ENCODE assay signal across 8 cellular contexts in the genomic region with DNA sequence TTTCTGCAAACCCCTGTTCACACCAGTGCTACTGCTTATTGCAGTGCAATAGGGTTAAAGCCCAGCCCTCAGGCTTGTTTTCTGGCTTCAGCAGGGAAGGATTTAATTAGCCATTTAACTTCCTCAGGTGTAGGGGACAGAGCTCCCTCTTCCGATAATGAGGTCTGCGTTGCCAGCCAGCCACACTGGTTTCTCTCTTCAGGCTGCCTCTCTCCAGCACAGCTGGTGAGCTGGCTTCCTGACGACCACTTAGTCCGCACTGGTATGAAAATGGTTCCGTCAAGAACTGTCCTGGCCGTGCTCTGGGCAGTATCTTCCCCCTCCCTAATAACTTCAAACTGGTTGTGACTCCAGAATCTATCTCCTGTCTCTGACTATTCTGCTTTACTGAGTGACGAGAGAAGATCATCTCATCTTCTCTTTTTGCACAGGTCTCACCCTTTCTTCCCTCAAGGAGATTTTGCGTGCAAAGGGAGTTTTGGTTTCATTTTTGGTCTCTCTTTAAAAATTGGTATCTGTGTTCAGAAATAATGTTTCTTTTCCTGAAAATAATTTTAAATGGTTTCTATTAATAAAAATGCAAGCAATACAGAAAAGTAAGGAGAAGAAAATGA. TPM values are rescaled to one million over a fixed set of nuclear protein-coding genes. Genes with fewer than 3 reads are reported as not detected.
DNase-seq lines count a peak whose midpoint lies in the region; ATAC-seq, FAIRE-seq and TF ChIP-seq lines count a peak whose summit lies in the region.

No MANE protein-coding gene starts in this region.

- H3K27me3 Mint-ChIP-seq in HFFc6 (ENCODE audit: insufficient read depth): no peaks in the 10 kb centered on the region
- H3K27me3 Mint-ChIP-seq in astrocyte (ENCODE audit: low read depth, unreplicated experiment): no peaks in the 10 kb centered on the region

- no peak for FAIRE-seq in astrocyte (lab: Jason Lieb, UNC)

- TF ChIP-seq POLR2A in NB4 (IDR thresholded peaks at IDR 0.05; ENCODE audit: extremely low read depth, insufficient read length) (no peak), right lobe of liver (IDR thresholded peaks at IDR 0.05) (no peak), upper lobe of left lung (IDR thresholded peaks at IDR 0.05) (no peak)

- TF ChIP-seq CTCF in HFFc6 (IDR thresholded peaks at IDR 0.05): no peak
- TF ChIP-seq CTCF in NB4 (IDR thresholded peaks at IDR 0.05; ENCODE audit: low read depth, low read length): no peak
- TF ChIP-seq CTCF in astrocyte (IDR thresholded peaks at IDR 0.05; ENCODE audit: insufficient read depth, low read depth, low read length): no peak
- no peak for TF ChIP-seq CTCF in right lobe of liver (IDR thresholded peaks at IDR 0.05)
- TF ChIP-seq CTCF in upper lobe of left lung (IDR thresholded peaks at IDR 0.05): no peak

- peak overlapping the region; percentile 54 for H3K9ac ChIP-seq in astrocyte (ENCODE audit: low read length)

- no peaks in the 10 kb centered on the region for H3K4me1 ChIP-seq in astrocyte (ENCODE audit: insufficient read depth, low read length)
- no peaks in the 10 kb centered on the region for H3K4me1 ChIP-seq in right lobe of liver
- H3K4me1 ChIP-seq in upper lobe of left lung: no peaks in the 10 kb centered on the region

- ATAC-seq in right lobe of liver (peak; percentile 86 to 94 (median 91)), upper lobe of left lung (ENCODE audit: low FRiP score in 2 of 2) (peak; percentile 26 to 55)

- H3K4me3 ChIP-seq in NB4 (ENCODE audit: low read depth, low read length) (peak overlapping the region; percentile 27), astrocyte (ENCODE audit: insufficient read depth, low read depth, low read length) (peak overlapping the region; percentile 62), right lobe of liver (peak overlapping the region; percentile 38 to 59 (median 51)), upper lobe of left lung (peak overlapping the region in 3 of 4 donors; percentile 24 to 42 (median 39))

- intact Hi-C loops in right lobe of liver (cut with DNase I): no loop called here

- peak overlapping the region; percentile 51 for H2AFZ ChIP-seq in astrocyte (ENCODE audit: low read depth, low read length)

- H3K36me3 ChIP-seq in astrocyte (ENCODE audit: insufficient read depth, low read length) (no peaks in the 10 kb centered on the region), right lobe of liver (no peaks in the 10 kb centered on the region), upper lobe of left lung (no peaks in the 10 kb centered on the region)

- H3K4me1 Mint-ChIP-seq in HFFc6 (ENCODE audit: low read depth) (no peaks in the 10 kb centered on the region), astrocyte (ENCODE audit: low read depth, unreplicated experiment) (peaks cover 16% of the 10 kb centered on the region)

- H3K4me2 ChIP-seq in astrocyte (ENCODE audit: low read length): peak overlapping the region; percentile 80

- H3K9me3 Mint-ChIP-seq in HFFc6 (peaks cover 21% of the 10 kb centered on the region), astrocyte (ENCODE audit: unreplicated experiment) (no peaks in the 10 kb centered on the region)

- H3K4me3 Mint-ChIP-seq in HFFc6 (peak overlapping the region; percentile 25), astrocyte (ENCODE audit: unreplicated experiment) (peak overlapping the region; percentile 41)

- TF ChIP-seq EP300 in upper lobe of left lung (IDR thresholded peaks at IDR 0.05): no peak

- H3K27me3 ChIP-seq in astrocyte (ENCODE audit: insufficient read depth, low read length) (no peaks in the 10 kb centered on the region), right lobe of liver (no peaks in the 10 kb centered on the region), upper lobe of left lung (no peaks in the 10 kb centered on the region)

- H3K36me3 Mint-ChIP-seq in HFFc6 (ENCODE audit: low read depth) (no peaks in the 10 kb centered on the region), astrocyte (ENCODE audit: low read depth, unreplicated experiment) (no peaks in the 10 kb centered on the region)

- H3K9me3 ChIP-seq in astrocyte (ENCODE audit: insufficient read depth, low read depth, low read length) (no peaks in the 10 kb centered on the region), right lobe of liver (no peaks in the 10 kb centered on the region), upper lobe of left lung (no peaks in the 10 kb centered on the region)

- peak; percentile 3 for DNase-seq in NCI-H2107 treated with DMSO at 0.1 percent for 48 hours (lab: John Stamatoyannopoulos, UW; ENCODE audit: unreplicated experiment)
- DNase-seq in NCI-H2107 (lab: John Stamatoyannopoulos, UW): no peak
- DNase-seq in HFFc6: no peak
- peak; percentile 14 for DNase-seq in NB4 (ENCODE audit: low read depth)
- DNase-seq in astrocyte (ENCODE audit: low read depth): no peak
- DNase-seq in right lobe of liver: peak in 2 of 3 donors; percentile 34 to 51
- DNase-seq in upper lobe of left lung: no peak
- DNase-seq in NCI-H1694 (lab: John Stamatoyannopoulos, UW): no peak

- H3K79me2 ChIP-seq in astrocyte (ENCODE audit: insufficient read depth, low read length): no peaks in the 10 kb centered on the region

- 4% methylated on average over 8 of the region's 8 CpGs for WGBS in right lobe of liver (ENCODE audit: insufficient coverage, low coverage, low lambda C conversion rate, missing lambda C conversion rate)
- WGBS in upper lobe of left lung, 2 donors: 8 to 13% methylated on average over 8 of the region's 8 CpGs

- H4K20me1 ChIP-seq in astrocyte (ENCODE audit: insufficient read depth, low read length): no peaks in the 10 kb centered on the region

- H3K27ac Mint-ChIP-seq in HFFc6 (no peak overlapping the region), astrocyte (ENCODE audit: unreplicated experiment) (no peak overlapping the region)

- H3K27ac ChIP-seq in astrocyte (ENCODE audit: low read depth, low read length) (no peak overlapping the region), right lobe of liver (peak overlapping the region in 1 of 3 donors; percentile 27), upper lobe of left lung (no peak overlapping the region)

RNA-seq across cellular contexts. Expression of a gene that starts 49.2 kb away (rescaled TPM):
- not detected for total RNA-seq in HFFc6 (2021; fragmentation: NEBNext Ultra II Directional; extraction: Animal tissue kit (Norgen Biotek cat#: 25700))
- 1.1 and 2.5 TPM in 2 replicates for total RNA-seq in astrocyte
- under 1 TPM in 2 of 6 experiments, not detected in 4; 0.13 to 0.19 TPM for total RNA-seq in right lobe of liver
- 1 to 10 TPM in 1 of 6 donors, under 1 TPM in 3, not detected in 2; 0.13 to 1.0 (median 0.57) TPM for total RNA-seq in upper lobe of left lung

Comparison
In these comparisons a context has a peak if more than half of its experiments do, and no peak if none do; other contexts are left out.
1. DNase-seq: peak in NCI-H2107 treated with DMSO at 0.1 percent for 48 hours (single experiment), NB4 (single experiment) and right lobe of liver (2 of 3); none in NCI-H2107 (single experiment), HFFc6 (single experiment), astrocyte (single experiment), upper lobe of left lung (0 of 2) and NCI-H1694 (single experiment).
2. Peak in every context shown above with its lines, with median percentiles within 50 percentile points of each other: H3K4me3 ChIP-seq.